14 cellular contexts compared by ENCODE assay signal in the genomic region with DNA sequence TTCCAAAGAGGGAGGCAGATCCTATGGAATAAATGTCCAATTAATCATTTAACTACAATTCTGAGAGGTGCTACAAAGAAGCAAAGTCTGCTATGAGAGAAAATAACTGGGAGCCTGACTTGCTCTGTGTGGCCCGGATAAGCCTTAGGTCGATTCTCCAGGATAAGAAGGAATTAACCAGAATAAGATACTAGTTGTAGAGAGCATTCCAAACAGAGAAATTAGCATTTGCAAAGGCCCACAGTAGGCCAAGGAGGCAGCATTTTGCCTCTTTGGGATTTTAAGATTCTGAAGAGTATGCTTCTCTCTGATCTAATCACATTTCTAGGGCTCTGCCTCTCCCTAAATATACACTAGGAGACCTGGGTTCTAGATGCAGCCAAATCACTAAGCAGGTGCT.
DNase-seq lines count a peak whose midpoint lies in the region; ATAC-seq and TF ChIP-seq lines count a peak whose summit lies in the region.
"Had no signal": no experiment of that assay in that cellular context is flagged by ENCODE, and none has a peak within 500 bp of the region (broad histone marks: within the 10 kb centered on the region; RNA-seq: fewer than 3 reads in every experiment).

No MANE protein-coding gene starts in this region.

- TF ChIP-seq CTCF in HFFc6 (IDR thresholded peaks at IDR 0.05), result no peak
- no peak for TF ChIP-seq CTCF in WTC11 (IDR thresholded peaks at IDR 0.05)
- TF ChIP-seq CTCF in nephron (IDR thresholded peaks at IDR 0.05; ENCODE audit: unreplicated experiment in 3 of 3), result no peak

- CTCF ChIA-PET in WTC11 (lab: Charles Lee), result no interaction called here

- peaks cover 7% of the 10 kb centered on the region; the same call in 1 of the 2 replicates for H3K27me3 Mint-ChIP-seq in HFFc6 (ENCODE audit: insufficient read depth)
- H3K27me3 Mint-ChIP-seq in WTC11 (ENCODE audit: low read depth), result no peaks in the 10 kb centered on the region
- no peaks in the 10 kb centered on the region for H3K27me3 Mint-ChIP-seq in nephron (ENCODE audit: low read depth)

- DNase-seq in HFFc6 (no peak), WTC11 (ENCODE audit: low spot score) (no peak), DMS114 treated with DMSO at 0.1 percent for 48 hours (lab: John Stamatoyannopoulos, UW; ENCODE audit: unreplicated experiment) (no peak), SHP77 (lab: John Stamatoyannopoulos, UW) (no peak), HT-29 (ENCODE audit: low spot score) (no peak)
- DNase-seq: BE2C; Caco-2; CD8-positive, alpha-beta memory T cell; DMS53; GF-D8 had no signal

- H3K4me1 Mint-ChIP-seq in HFFc6 (ENCODE audit: low read depth) (peaks cover 46% of the 10 kb centered on the region), WTC11 (peaks cover 51% of the 10 kb centered on the region), nephron (peaks cover 46% of the 10 kb centered on the region)
- H3K4me1 Mint-ChIP-seq: CD8-positive, alpha-beta memory T cell had no signal

- H3K9me3 Mint-ChIP-seq in HFFc6 (peaks cover 7% of the 10 kb centered on the region), WTC11 (peaks cover 16% of the 10 kb centered on the region), nephron (peaks cover 11% of the 10 kb centered on the region)

- H3K27ac Mint-ChIP-seq in HFFc6, result peak overlapping the region; percentile 7; the same call in 1 of the 2 replicates
- no peak overlapping the region for H3K27ac Mint-ChIP-seq in WTC11
- peak overlapping the region; percentile 66 to 93 (median 86) for H3K27ac Mint-ChIP-seq in nephron
- H3K27ac Mint-ChIP-seq: CD8-positive, alpha-beta memory T cell had no signal

- ATAC-seq in WTC11, result peak; percentile 86
- no peak for ATAC-seq in HG03280 (IDR thresholded peaks at IDR 0.05; ENCODE audit: unreplicated experiment)
- ATAC-seq: A549, HepG2 had no signal

- H3K4me3 Mint-ChIP-seq in HFFc6, result no peak overlapping the region
- no peak overlapping the region for H3K4me3 Mint-ChIP-seq in WTC11
- no peak overlapping the region for H3K4me3 Mint-ChIP-seq in nephron
- H3K4me3 Mint-ChIP-seq: CD8-positive, alpha-beta memory T cell had no signal

- H3K36me3 Mint-ChIP-seq in HFFc6 (ENCODE audit: low read depth) (0 out of 2 replicates have a peak, but pooled peaks cover 9% of the 10 kb centered on the region), WTC11 (no peaks in the 10 kb centered on the region), nephron (ENCODE audit: low read depth) (no peaks in the 10 kb centered on the region)
- H3K36me3 Mint-ChIP-seq: CD8-positive, alpha-beta memory T cell had no signal

- POLR2A ChIA-PET in WTC11 (lab: Charles Lee), result no interaction called here

TF ChIP-seq in WTC11, 78 proteins besides CTCF, POLR2A, EP300 and RAD21:
- no peak for TF ChIP-seq FOXJ3 (CRISPR knock-in tag; IDR thresholded peaks at IDR 0.05; ENCODE audit: borderline replicate concordance)
- TF ChIP-seq, protein P1, sequence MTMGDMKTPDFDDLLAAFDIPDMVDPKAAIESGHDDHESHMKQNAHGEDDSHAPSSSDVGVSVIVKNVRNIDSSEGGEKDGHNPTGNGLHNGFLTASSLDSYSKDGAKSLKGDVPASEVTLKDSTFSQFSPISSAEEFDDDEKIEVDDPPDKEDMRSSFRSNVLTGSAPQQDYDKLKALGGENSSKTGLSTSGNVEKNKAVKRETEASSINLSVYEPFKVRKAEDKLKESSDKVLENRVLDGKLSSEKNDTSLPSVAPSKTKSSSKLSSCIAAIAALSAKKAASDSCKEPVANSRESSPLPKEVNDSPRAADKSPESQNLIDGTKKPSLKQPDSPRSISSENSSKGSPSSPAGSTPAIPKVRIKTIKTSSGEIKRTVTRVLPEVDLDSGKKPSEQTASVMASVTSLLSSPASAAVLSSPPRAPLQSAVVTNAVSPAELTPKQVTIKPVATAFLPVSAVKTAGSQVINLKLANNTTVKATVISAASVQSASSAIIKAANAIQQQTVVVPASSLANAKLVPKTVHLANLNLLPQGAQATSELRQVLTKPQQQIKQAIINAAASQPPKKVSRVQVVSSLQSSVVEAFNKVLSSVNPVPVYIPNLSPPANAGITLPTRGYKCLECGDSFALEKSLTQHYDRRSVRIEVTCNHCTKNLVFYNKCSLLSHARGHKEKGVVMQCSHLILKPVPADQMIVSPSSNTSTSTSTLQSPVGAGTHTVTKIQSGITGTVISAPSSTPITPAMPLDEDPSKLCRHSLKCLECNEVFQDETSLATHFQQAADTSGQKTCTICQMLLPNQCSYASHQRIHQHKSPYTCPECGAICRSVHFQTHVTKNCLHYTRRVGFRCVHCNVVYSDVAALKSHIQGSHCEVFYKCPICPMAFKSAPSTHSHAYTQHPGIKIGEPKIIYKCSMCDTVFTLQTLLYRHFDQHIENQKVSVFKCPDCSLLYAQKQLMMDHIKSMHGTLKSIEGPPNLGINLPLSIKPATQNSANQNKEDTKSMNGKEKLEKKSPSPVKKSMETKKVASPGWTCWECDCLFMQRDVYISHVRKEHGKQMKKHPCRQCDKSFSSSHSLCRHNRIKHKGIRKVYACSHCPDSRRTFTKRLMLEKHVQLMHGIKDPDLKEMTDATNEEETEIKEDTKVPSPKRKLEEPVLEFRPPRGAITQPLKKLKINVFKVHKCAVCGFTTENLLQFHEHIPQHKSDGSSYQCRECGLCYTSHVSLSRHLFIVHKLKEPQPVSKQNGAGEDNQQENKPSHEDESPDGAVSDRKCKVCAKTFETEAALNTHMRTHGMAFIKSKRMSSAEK (CRISPR knock-in tag; IDR thresholded peaks at IDR 0.05; ENCODE audit: borderline replicate concordance), result no peak
- TF ChIP-seq ZNF138 (CRISPR knock-in tag; conservative IDR thresholded peaks at IDR 0.05), result no peak
- TF ChIP-seq MXD4 (CRISPR knock-in tag; IDR thresholded peaks at IDR 0.05; ENCODE audit: borderline replicate concordance), result no peak
- no peak for TF ChIP-seq GRHL2 (CRISPR knock-in tag; IDR thresholded peaks at IDR 0.05; ENCODE audit: insufficient replicate concordance, severe bottlenecking)
- TF ChIP-seq CREM (CRISPR knock-in tag; IDR thresholded peaks at IDR 0.05), result no peak
- TF ChIP-seq SMAD4 (CRISPR knock-in tag; IDR thresholded peaks at IDR 0.05), result no peak
- no peak for TF ChIP-seq SOX15 (CRISPR knock-in tag; IDR thresholded peaks at IDR 0.05)
- no peak for TF ChIP-seq GTF2I (CRISPR knock-in tag; conservative IDR thresholded peaks at IDR 0.05)
- no peak for TF ChIP-seq PRRX2 (CRISPR knock-in tag; IDR thresholded peaks at IDR 0.05)
- TF ChIP-seq CDX4 (CRISPR knock-in tag; IDR thresholded peaks at IDR 0.05; ENCODE audit: borderline replicate concordance), result no peak
- no peak for TF ChIP-seq JUN (CRISPR knock-in tag; IDR thresholded peaks at IDR 0.05)
